In genomic region chr10:80108576-80109239, GRCh38 we compare ENCODE assay signal across 19 cellular contexts. TPM values are rescaled to one million over a fixed set of nuclear protein-coding genes. Genes with fewer than 3 reads are reported as not detected.
A peak's percentile ranks its signal among the peaks of the same experiment; 100 is the strongest.
DNase-seq lines count a peak whose midpoint lies in the region; ATAC-seq and TF ChIP-seq lines count a peak whose summit lies in the region.
"Had no signal": no experiment of that assay in that cellular context is flagged by ENCODE, and none has a peak within 500 bp of the region (broad histone marks: within the 10 kb centered on the region; RNA-seq: fewer than 3 reads in every experiment).

No MANE protein-coding gene starts in this region.

- no peak overlapping the region for H3K4me2 ChIP-seq in HCT116 (ENCODE audit: low read length)

- no peaks in the 10 kb centered on the region for H4K20me1 ChIP-seq in HCT116 (ENCODE audit: insufficient read depth)

- H3K79me2 ChIP-seq in HCT116 (ENCODE audit: insufficient read depth, low read length) = no peaks in the 10 kb centered on the region

- H3K27me3 ChIP-seq in HCT116 (ENCODE audit: insufficient read depth, low read length) = no peaks in the 10 kb centered on the region

- no peak for TF ChIP-seq RAD21 in HCT116 (IDR thresholded peaks at IDR 0.05; ENCODE audit: low read depth)

- intact Hi-C loops in HCT116 (cut with micrococcal nuclease) = no loop called here

- POLR2A ChIA-PET in HCT116 (lab: Charles Lee) = no interaction called here

- H3K9ac ChIP-seq in HCT116 (ENCODE audit: low read length) = no peak overlapping the region

- no peaks in the 10 kb centered on the region for H3K4me1 Mint-ChIP-seq in endothelial cell (ENCODE audit: unreplicated experiment)

- RAD21 ChIA-PET in HCT116 (lab: Charles Lee; ENCODE audit: low non-redundant PET in 1 of 2, low total read pairs in 2 of 2, uncharacterized antibody in 2 of 2, unreplicated experiment in 2 of 2) = no interaction called here

- peaks cover 3% of the 10 kb centered on the region for H3K27me3 Mint-ChIP-seq in endothelial cell (ENCODE audit: unreplicated experiment)
- H3K27me3 Mint-ChIP-seq: CD4-positive, CD25-positive, alpha-beta regulatory T cell had no signal

- peaks cover 5% of the 10 kb centered on the region for H3K36me3 Mint-ChIP-seq in endothelial cell (ENCODE audit: low read depth, unreplicated experiment)
- H3K36me3 Mint-ChIP-seq: CD4-positive, CD25-positive, alpha-beta regulatory T cell had no signal

- H3K27ac Mint-ChIP-seq in endothelial cell (ENCODE audit: unreplicated experiment) = peak overlapping the region; percentile 42
- H3K27ac Mint-ChIP-seq: T-helper 2 cell treated with Interferon-gamma antibody and Interleukin-4, amounts not matched to agents 5 μg/mL and 100 μg/mL, for 36 hours had no signal

- CTCF ChIA-PET in HCT116 (lab: Charles Lee) = no interaction called here

- H3K4me3 Mint-ChIP-seq in endothelial cell (ENCODE audit: unreplicated experiment) = no peak overlapping the region
- H3K4me3 Mint-ChIP-seq: CD4-positive, CD25-positive, alpha-beta regulatory T cell; T-helper 2 cell treated with Interferon-gamma antibody and Interleukin-4, amounts not matched to agents 5 μg/mL and 100 μg/mL, for 36 hours had no signal

- BruUV-seq in HCT116 (replicated peaks; lab: Mats Ljungman, UMichigan) = no TSS peak

- ATAC-seq in HCT116 (no peak), GM18907 (IDR thresholded peaks at IDR 0.05; ENCODE audit: unreplicated experiment) (no peak)

- DNase-seq in DMS 273 (lab: John Stamatoyannopoulos, UW; ENCODE audit: unreplicated experiment) (peak; percentile 83), HCT116 (ENCODE audit: low read depth, low spot score) (peak; percentile 4), NCI-H446 (lab: John Stamatoyannopoulos, UW) (peak; percentile 51 to 81), endothelial cell (ENCODE audit: low spot score) (no peak), pons (ENCODE audit: low spot score) (no peak), germinal center (ENCODE audit: low spot score) (no peak)
- DNase-seq in activated CD4-positive, alpha-beta T cell treated with anti-CD3 and anti-CD28 coated beads for 48 hours = no peak
- DNase-seq: Calu3; CD4-positive, CD25-positive, alpha-beta regulatory T cell; DMS79 treated with DMSO at 0.1 percent for 48 hours; IMR-90; NCI-H1930; NCI-H345; NCI-H748 treated with DMSO at 0.1 percent for 48 hours had no signal

- TF ChIP-seq CTCF in HCT116 (IDR thresholded peaks at IDR 0.05 in 2 of 3, conservative IDR thresholded peaks at IDR 0.05 in 1 of 3; ENCODE audit: borderline replicate concordance in 1 of 3, insufficient read depth in 1 of 3, low read depth in 2 of 3, low read length in 2 of 3) = no peak
- TF ChIP-seq CTCF in endothelial cell (IDR thresholded peaks at IDR 0.05; ENCODE audit: unreplicated experiment) = no peak

- peaks cover 12 to 15% of the 10 kb centered on the region in 2 experiments; a peak in 2 of 4 replicates for H3K9me3 ChIP-seq in HCT116 (ENCODE audit: control insufficient read depth in 1 of 2, insufficient read depth in 1 of 2, low read depth in 1 of 2, low read length in 2 of 2)

- no peaks in the 10 kb centered on the region for H3K36me3 ChIP-seq in HCT116 (ENCODE audit: control insufficient read depth in 1 of 2, insufficient read depth in 2 of 2, low read length in 2 of 2)

- H3K9me3 Mint-ChIP-seq in endothelial cell (ENCODE audit: unreplicated experiment) = peaks cover 13% of the 10 kb centered on the region

- H3K27ac ChIP-seq in HCT116 (ENCODE audit: low read depth, low read length) = no peak overlapping the region

- no peak for TF ChIP-seq POLR2A in HCT116 (IDR thresholded peaks at IDR 0.05; ENCODE audit: borderline replicate concordance, extremely low read depth, insufficient read depth, insufficient read length)

- H3K4me1 ChIP-seq in HCT116 (ENCODE audit: control insufficient read depth in 1 of 2, insufficient read depth in 2 of 2, low read length in 2 of 2) = no peaks in the 10 kb centered on the region

- no peaks in the 10 kb centered on the region for H3K9me2 ChIP-seq in HCT116 (ENCODE audit: insufficient read depth)

- no peak overlapping the region for H3K4me3 ChIP-seq in HCT116 (replicated peaks in 1 of 2; ENCODE audit: low read depth in 1 of 2, low read length in 2 of 2)

- H2AFZ ChIP-seq in HCT116 (ENCODE audit: low read depth, low read length, poor library complexity, severe bottlenecking) = no peak overlapping the region

TF ChIP-seq in HCT116, 20 proteins besides CTCF, POLR2A, EP300 and RAD21:
- no peak for TF ChIP-seq ZBTB33 (IDR thresholded peaks at IDR 0.05; ENCODE audit: extremely low read depth, insufficient replicate concordance, low read length)
- peak; percentile 63 for TF ChIP-seq CBX3 (IDR thresholded peaks at IDR 0.05; ENCODE audit: low read depth)
- TF ChIP-seq MAX (IDR thresholded peaks at IDR 0.05) = no peak
- no peak for TF ChIP-seq CEBPB (IDR thresholded peaks at IDR 0.05; ENCODE audit: low read depth)
- peak; percentile 6 for TF ChIP-seq YY1 (IDR thresholded peaks at IDR 0.05; ENCODE audit: extremely low read depth, insufficient replicate concordance, low read depth, low read length)
- TF ChIP-seq ZFX (IDR thresholded peaks at IDR 0.05) = no peak
- TF ChIP-seq ELF1 (IDR thresholded peaks at IDR 0.05; ENCODE audit: borderline replicate concordance, low read depth) = no peak
- TF ChIP-seq SIN3A (IDR thresholded peaks at IDR 0.05; ENCODE audit: low read depth) = no peak

RNA-seq across cellular contexts. Expression of gene PLAC9, which starts 23.8 kb away (rescaled TPM):
- total RNA-seq in HCT116 (2021; ENCODE audit: unreplicated experiment) = not detected
- 1.4 and 1.8 TPM in 2 replicates for polyA plus RNA-seq in HCT116 (2012)
- not detected for total RNA-seq in endothelial cell (ENCODE audit: unreplicated experiment)
- total RNA-seq: Calu3; CD4-positive, CD25-positive, alpha-beta regulatory T cell; H4; HT1080; SK-MEL-5 had no signal

RNA-seq across cellular contexts. Expression of gene TMEM254, which starts 30.2 kb away (rescaled TPM):
- 12.1 TPM for total RNA-seq in HCT116 (2021; ENCODE audit: unreplicated experiment)
- 9.0 and 13.6 TPM in 2 replicates for polyA plus RNA-seq in HCT116 (2012)
- 16.6 TPM for total RNA-seq in endothelial cell (ENCODE audit: unreplicated experiment)

Comparison
In these comparisons a context has a peak if more than half of its experiments do, and no peak if none do; other contexts are left out.
1. DNase-seq: peak in DMS 273 (single experiment), HCT116 (single experiment) and NCI-H446 (2 of 2); none in endothelial cell (single experiment), pons (single experiment), activated CD4-positive, alpha-beta T cell treated with anti-CD3 and anti-CD28 coated beads for 48 hours (single experiment) and germinal center (single experiment).